ENCODE assay signal across 8 cellular contexts in genomic region chrX:123976671-123977316, GRCh38. TPM values are rescaled to one million over a fixed set of nuclear protein-coding genes. Genes with fewer than 3 reads are reported as not detected.
DNase-seq lines count a peak whose midpoint lies in the region; ATAC-seq and TF ChIP-seq lines count a peak whose summit lies in the region.

No MANE protein-coding gene starts in this region.

- TF ChIP-seq POLR2A in adrenal gland (IDR thresholded peaks at IDR 0.05) (no peak), right lobe of liver (IDR thresholded peaks at IDR 0.05) (no peak)

- intact Hi-C loops in CD4-positive, alpha-beta memory T cell (cut with micrococcal nuclease) = loop anchor here (1.0 kb wide), 1 partner anchor 16 kb away; no protein-coding TSS in a partner anchor
- intact Hi-C loops in adrenal gland (cut with DNase I) = no loop called here
- intact Hi-C loops in right lobe of liver (cut with DNase I) = no loop called here

- POLR2A ChIA-PET in CD4-positive, alpha-beta memory T cell (lab: Charles Lee; ENCODE audit: partially characterized antibody) = interaction anchor here (0.9 to 2.2 kb wide), 4 partner anchors 9 to 17 kb away, joined by 3 to 6 read pairs (median 4); no protein-coding TSS in a partner anchor

- ATAC-seq in right lobe of liver (peak; percentile 81 to 90 (median 82)), HG03025 (IDR thresholded peaks at IDR 0.05; ENCODE audit: low FRiP score, unreplicated experiment) (no peak)

- 57 to 81% (median 64%) methylated on average over 1 of the region's 1 CpG for WGBS in adrenal gland, 4 donors
- WGBS in right lobe of liver (ENCODE audit: insufficient coverage, low coverage, low lambda C conversion rate, missing lambda C conversion rate) = 60% methylated on average over 1 of the region's 1 CpG

- no peaks in the 10 kb centered on the region for H3K27me3 Mint-ChIP-seq in CD4-positive, alpha-beta memory T cell

- no peaks in the 10 kb centered on the region for H3K9me3 ChIP-seq in CD4-positive, alpha-beta memory T cell (ENCODE audit: control insufficient read depth in 1 of 2, low read length in 2 of 2)
- no peaks in the 10 kb centered on the region for H3K9me3 ChIP-seq in adrenal gland (replicated peaks in 1 of 3)
- H3K9me3 ChIP-seq in right lobe of liver = no peaks in the 10 kb centered on the region

- TF ChIP-seq CTCF in adrenal gland (IDR thresholded peaks at IDR 0.05) (peak in 4 of 6 experiments; percentile 20 to 39 (median 34)), right lobe of liver (IDR thresholded peaks at IDR 0.05) (peak; percentile 24 to 55 (median 31))

- H3K4me3 ChIP-seq in CD4-positive, alpha-beta memory T cell (ENCODE audit: low read length in 2 of 2) = no peak overlapping the region
- no peak overlapping the region for H3K4me3 ChIP-seq in adrenal gland
- H3K4me3 ChIP-seq in right lobe of liver = no peak overlapping the region

- H3K4me3 Mint-ChIP-seq in CD4-positive, alpha-beta memory T cell = peak overlapping the region in 5 of 8 donors; percentile 0 to 59 (median 24)

- no peak overlapping the region for H3K27ac ChIP-seq in CD4-positive, alpha-beta memory T cell (ENCODE audit: low read depth, low read length)
- H3K27ac ChIP-seq in adrenal gland = no peak overlapping the region
- no peak overlapping the region for H3K27ac ChIP-seq in right lobe of liver

- peaks cover 30 to 62% (median 37%) of the 10 kb centered on the region in 4 donors for H3K4me1 Mint-ChIP-seq in CD4-positive, alpha-beta memory T cell

- peak in 2 of 5 donors; percentile 21 to 26 for DNase-seq in CD4-positive, alpha-beta memory T cell
- DNase-seq in LHCN-M2 (ENCODE audit: low read depth) (peak; percentile 38), adrenal gland (no peak), right lobe of liver (no peak), NCI-H146 (lab: John Stamatoyannopoulos, UW) (no peak), NCI-H1105 (lab: John Stamatoyannopoulos, UW) (no peak)
- no peak for DNase-seq in activated CD8-positive, alpha-beta memory T cell treated with anti-CD3 and anti-CD28 coated beads for 24 hours

- H3K36me3 ChIP-seq in CD4-positive, alpha-beta memory T cell (ENCODE audit: insufficient read depth, low read length) = no peaks in the 10 kb centered on the region
- no peaks in the 10 kb centered on the region for H3K36me3 ChIP-seq in adrenal gland (replicated peaks in 1 of 2)
- no peaks in the 10 kb centered on the region for H3K36me3 ChIP-seq in right lobe of liver

- CTCF ChIA-PET in CD4-positive, alpha-beta memory T cell (lab: Charles Lee; ENCODE audit: partially characterized antibody) = interaction anchor here (0.7 to 2.8 kb wide), 5 partner anchors 14 to 144 kb away, joined by 3 to 8 read pairs (median 5); no protein-coding TSS in a partner anchor

- H3K9me3 Mint-ChIP-seq in CD4-positive, alpha-beta memory T cell = no peaks in the 10 kb centered on the region

- no peaks in the 10 kb centered on the region for H3K27me3 ChIP-seq in CD4-positive, alpha-beta memory T cell (ENCODE audit: insufficient read depth, low read length)
- H3K27me3 ChIP-seq in adrenal gland (no peaks in the 10 kb centered on the region), right lobe of liver (no peaks in the 10 kb centered on the region)

- H3K4me1 ChIP-seq in CD4-positive, alpha-beta memory T cell (ENCODE audit: insufficient read depth, low read length) = peaks cover 60% of the 10 kb centered on the region
- H3K4me1 ChIP-seq in adrenal gland (replicated peaks in 1 of 2) (peaks cover 0 to 4% of the 10 kb centered on the region in 2 donors), right lobe of liver (peaks cover 0 to 6% (median 1%) of the 10 kb centered on the region in 4 donors)

- no peaks in the 10 kb centered on the region for H3K36me3 Mint-ChIP-seq in CD4-positive, alpha-beta memory T cell

- H3K27ac Mint-ChIP-seq in CD4-positive, alpha-beta memory T cell = peak overlapping the region in 3 of 7 donors; percentile 12 to 65 (median 43)

RNA-seq across cellular contexts. Expression of gene STAG2, which starts 15.3 kb away (rescaled TPM):
- total RNA-seq in CD4-positive, alpha-beta memory T cell = 100 to 1,000 TPM; 117 to 124 TPM
- 10 to 100 TPM; 47.8 to 57.4 TPM for polyA plus RNA-seq in CD4-positive, alpha-beta memory T cell
- 45.8 and 90.4 TPM in 2 replicates for total RNA-seq in LHCN-M2 (2014; rRNA removed)
- 10.9 TPM for polyA plus RNA-seq in LHCN-M2 (2012)
- total RNA-seq in adrenal gland = 10 to 100 TPM; 31.8 to 71.5 (median 58.0) TPM
- polyA plus RNA-seq in adrenal gland = 10 to 100 TPM; 12.6 to 41.7 (median 16.4) TPM
- total RNA-seq in right lobe of liver = 10 to 100 TPM; 17.1 to 27.5 (median 23.9) TPM
